ENCODE assay signal across 25 cellular contexts in genomic region chr17:56810846-56811775, GRCh38.
"Had no signal": no experiment of that assay in that cellular context is flagged by ENCODE, and none has a peak within 500 bp of the region (broad histone marks: within the 10 kb centered on the region; RNA-seq: fewer than 3 reads in every experiment).

No MANE protein-coding gene starts in this region.

- H3K79me2 ChIP-seq: hepatocyte had no signal

- H3K27me3 ChIP-seq: dorsolateral prefrontal cortex, hepatocyte, sigmoid colon, testis, upper lobe of left lung had no signal

- H3K4me2 ChIP-seq: hepatocyte had no signal

- H2AFZ ChIP-seq: hepatocyte had no signal

- H3K36me3 ChIP-seq: lower lobe of right lung, neutrophil, sigmoid colon, upper lobe of left lung had no signal

- FAIRE-seq: colon, islet of Langerhans had no signal

- H3K9me3 ChIP-seq: lower lobe of right lung, neutrophil, sigmoid colon, testis, upper lobe of left lung had no signal

- ATAC-seq: activated CD8-positive, alpha-beta T cell treated with anti-CD3 and anti-CD28 coated beads for 36 hours; activated naive CD8-positive, alpha-beta T cell treated with anti-CD3 and anti-CD28 coated beads, Interleukin-2, amount 50 U/mL, for 24 hours; activated T-cell treated with anti-CD3 and anti-CD28 coated beads, Interleukin-2, amount 50 U/mL, for 4 hours; naive thymus-derived CD8-positive, alpha-beta T cell; stimulated activated memory B cell treated with anti-CD40 and anti-IgM and Interleukin-4, amounts not matched to agents 10 μg/mL and 1 μg/mL and 100 μg/mL, for 72 hours had no signal

- H3K27ac ChIP-seq: dorsolateral prefrontal cortex, epithelial cell of prostate, hepatocyte, lower lobe of right lung, neutrophil, sigmoid colon, testis, upper lobe of left lung had no signal

- H3K4me3 ChIP-seq: dorsolateral prefrontal cortex, hepatocyte, lower lobe of right lung, sigmoid colon, testis, upper lobe of left lung had no signal

- H3K4me1 ChIP-seq: lower lobe of right lung, upper lobe of left lung had no signal

- DNase-seq: activated B cell treated with CpG ODN at 0.5 μM for 24 hours; activated CD4-positive, alpha-beta T cell treated with anti-CD3 and anti-CD28 coated beads for 48 hours; activated CD8-positive, alpha-beta T cell treated with anti-CD3 and anti-CD28 coated beads for 36 hours; activated effector memory CD4-positive, alpha-beta T cell treated with Interleukin-2 at 50 U/mL for 16 hours; activated naive CD4-positive, alpha-beta T cell treated with anti-CD3 and anti-CD28 coated beads, Interleukin-2, amount 10 ng/mL, durations not matched to agents 7 days and 5 days; activated naive CD8-positive, alpha-beta T cell treated with anti-CD3 and anti-CD28 coated beads, Interleukin-2, amount 50 U/mL, for 24 hours; activated T-cell treated with anti-CD3 and anti-CD28 coated beads, Interleukin-2, amount 50 U/mL, for 4 hours; anterior cingulate cortex; central memory CD4-positive, alpha-beta T cell; dorsolateral prefrontal cortex; endodermal cell; foreskin fibroblast; left cardiac atrium; lower lobe of right lung; naive thymus-derived CD8-positive, alpha-beta T cell; sigmoid colon; stimulated activated CD4-positive, alpha-beta T cell treated with anti-CD3 and anti-CD28 coated beads, Interleukin-4, amount 100 ng/mL, for 4 hours; testis; upper lobe of left lung had no signal
